ENCODE assay signal across 1 cellular context in genomic region chr5:134465856-134466240, GRCh38.
TF ChIP-seq lines count a peak whose summit lies in the region.

No MANE protein-coding gene starts in this region.

TF ChIP-seq in HEK293, 187 proteins besides CTCF, POLR2A, EP300 and RAD21 (continued from another document):
- TF ChIP-seq ZBTB48 (tag by site-specific recombination; IDR thresholded peaks at IDR 0.05) (peak; percentile 54), ZNF121 (tag by site-specific recombination; IDR thresholded peaks at IDR 0.05) (no peak), ZNF391 (tag by site-specific recombination; IDR thresholded peaks at IDR 0.05; ENCODE audit: borderline replicate concordance, low read depth) (peak; percentile 52; the same call in 1 of the 2 replicates), ZSCAN16 (tag by site-specific recombination; IDR thresholded peaks at IDR 0.05) (no peak), ZNF473 (tag by site-specific recombination; IDR thresholded peaks at IDR 0.05) (no peak), HIC1 (tag by site-specific recombination; IDR thresholded peaks at IDR 0.05) (peak; percentile 76), HOXA7 (CRISPR knock-in tag; IDR thresholded peaks at IDR 0.05; ENCODE audit: borderline replicate concordance) (no peak), ZNF26 (tag by site-specific recombination; IDR thresholded peaks at IDR 0.05) (no peak), ZBTB49 (tag by site-specific recombination; IDR thresholded peaks at IDR 0.05; ENCODE audit: low read depth) (no peak), ZBTB26 (tag by site-specific recombination; optimal IDR thresholded peaks at IDR 0.05) (no peak), KLF1 (tag by site-specific recombination; IDR thresholded peaks at IDR 0.05) (no peak), BCL11A (tag by site-specific recombination; IDR thresholded peaks at IDR 0.05; ENCODE audit: low read depth) (peak; percentile 24; the same call in 1 of the 2 replicates), TSHZ1 (tag by site-specific recombination; IDR thresholded peaks at IDR 0.05; ENCODE audit: borderline replicate concordance) (no peak), IKZF3 (tag by site-specific recombination; IDR thresholded peaks at IDR 0.05) (peak; percentile 89), ZNF837 (tag by site-specific recombination; IDR thresholded peaks at IDR 0.05) (no peak), ZNF175 (tag by site-specific recombination; IDR thresholded peaks at IDR 0.05) (no peak), SP2 (tag by site-specific recombination; IDR thresholded peaks at IDR 0.05) (peak; percentile 80), GLI2 (tag by site-specific recombination; IDR thresholded peaks at IDR 0.05; ENCODE audit: borderline replicate concordance, low read depth) (no peak), PATZ1 (tag by site-specific recombination; IDR thresholded peaks at IDR 0.05) (peak; percentile 70), ZFP37 (tag by site-specific recombination; IDR thresholded peaks at IDR 0.05) (no peak), INSM2 (tag by site-specific recombination; IDR thresholded peaks at IDR 0.05) (0 out of 2 replicates have a peak, but pooled peaks have one; percentile 11)
